Comparison of ENCODE assay signal across 1 cellular context in the genomic region with DNA sequence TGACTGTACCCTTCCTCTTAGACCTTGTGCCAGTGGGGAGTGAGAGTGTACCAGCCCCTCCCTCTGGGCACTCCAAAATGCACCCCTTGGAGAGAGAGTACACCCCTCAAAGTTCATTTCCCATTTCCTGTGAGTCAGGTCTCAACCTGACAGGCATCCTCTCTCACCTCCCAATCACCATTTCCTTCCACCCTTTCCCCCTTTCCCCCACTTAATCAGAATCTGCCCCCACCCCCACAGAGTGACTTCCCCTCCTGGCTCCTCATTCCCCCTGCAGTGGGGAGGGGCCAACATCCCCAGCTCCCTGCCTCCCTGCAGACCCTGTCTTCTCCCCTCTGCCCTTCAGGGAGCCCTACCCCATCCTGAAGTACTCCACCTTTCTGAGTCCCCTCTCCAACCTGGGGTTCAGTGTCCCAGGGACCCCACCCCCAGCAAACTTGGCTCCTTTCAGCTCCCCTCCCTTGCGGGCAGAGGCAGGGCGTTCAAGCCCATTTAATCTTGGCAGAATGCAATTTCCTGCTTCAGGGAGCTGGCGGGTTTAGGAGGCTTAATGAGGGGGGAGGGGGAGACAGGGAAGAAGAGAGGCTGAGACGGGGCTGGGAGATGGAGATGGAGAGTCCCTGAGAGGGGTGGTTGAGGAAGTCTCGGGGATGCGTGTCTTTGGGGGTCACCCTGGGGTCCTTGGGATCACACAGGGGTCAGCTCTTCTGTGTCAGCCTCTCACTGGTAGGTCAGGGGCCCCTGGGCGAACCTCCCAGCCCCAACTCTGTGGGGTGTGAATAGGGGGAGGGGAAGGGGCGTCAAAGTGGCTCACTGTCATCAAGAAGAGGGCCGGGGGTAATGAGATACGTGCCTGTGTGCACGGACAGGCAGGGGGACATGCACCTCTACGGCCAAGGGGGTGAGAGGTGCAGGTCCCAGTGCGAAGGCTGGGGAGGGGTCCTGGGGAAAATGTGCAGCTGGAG.
TF ChIP-seq lines count a peak whose summit lies in the region.

No MANE protein-coding gene starts in this region.

TF ChIP-seq in HepG2, 621 proteins besides CTCF, POLR2A, EP300 and RAD21:
- TF ChIP-seq MLLT10 (CRISPR knock-in tag; IDR thresholded peaks at IDR 0.05) (no peak), BCLAF1 (IDR thresholded peaks at IDR 0.05) (no peak), ZFP1 (CRISPR knock-in tag; IDR thresholded peaks at IDR 0.05) (no peak), TFDP2 (CRISPR knock-in tag; IDR thresholded peaks at IDR 0.05) (no peak), ZNF577 (CRISPR knock-in tag; IDR thresholded peaks at IDR 0.05; ENCODE audit: borderline replicate concordance, low read depth) (no peak), ZNF547 (CRISPR knock-in tag; IDR thresholded peaks at IDR 0.05) (no peak), MAX (IDR thresholded peaks at IDR 0.05) (no peak), LCORL (IDR thresholded peaks at IDR 0.05) (no peak), LCORL (CRISPR knock-in tag; IDR thresholded peaks at IDR 0.05) (no peak)
- TF ChIP-seq, protein P1, sequence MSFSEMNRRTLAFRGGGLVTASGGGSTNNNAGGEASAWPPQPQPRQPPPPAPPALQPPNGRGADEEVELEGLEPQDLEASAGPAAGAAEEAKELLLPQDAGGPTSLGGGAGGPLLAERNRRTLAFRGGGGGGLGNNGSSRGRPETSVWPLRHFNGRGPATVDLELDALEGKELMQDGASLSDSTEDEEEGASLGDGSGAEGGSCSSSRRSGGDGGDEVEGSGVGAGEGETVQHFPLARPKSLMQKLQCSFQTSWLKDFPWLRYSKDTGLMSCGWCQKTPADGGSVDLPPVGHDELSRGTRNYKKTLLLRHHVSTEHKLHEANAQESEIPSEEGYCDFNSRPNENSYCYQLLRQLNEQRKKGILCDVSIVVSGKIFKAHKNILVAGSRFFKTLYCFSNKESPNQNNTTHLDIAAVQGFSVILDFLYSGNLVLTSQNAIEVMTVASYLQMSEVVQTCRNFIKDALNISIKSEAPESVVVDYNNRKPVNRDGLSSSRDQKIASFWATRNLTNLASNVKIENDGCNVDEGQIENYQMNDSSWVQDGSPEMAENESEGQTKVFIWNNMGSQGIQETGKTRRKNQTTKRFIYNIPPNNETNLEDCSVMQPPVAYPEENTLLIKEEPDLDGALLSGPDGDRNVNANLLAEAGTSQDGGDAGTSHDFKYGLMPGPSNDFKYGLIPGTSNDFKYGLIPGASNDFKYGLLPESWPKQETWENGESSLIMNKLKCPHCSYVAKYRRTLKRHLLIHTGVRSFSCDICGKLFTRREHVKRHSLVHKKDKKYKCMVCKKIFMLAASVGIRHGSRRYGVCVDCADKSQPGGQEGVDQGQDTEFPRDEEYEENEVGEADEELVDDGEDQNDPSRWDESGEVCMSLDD (CRISPR knock-in tag; IDR thresholded peaks at IDR 0.05; ENCODE audit: borderline replicate concordance): no peak
- TF ChIP-seq, protein P2, sequence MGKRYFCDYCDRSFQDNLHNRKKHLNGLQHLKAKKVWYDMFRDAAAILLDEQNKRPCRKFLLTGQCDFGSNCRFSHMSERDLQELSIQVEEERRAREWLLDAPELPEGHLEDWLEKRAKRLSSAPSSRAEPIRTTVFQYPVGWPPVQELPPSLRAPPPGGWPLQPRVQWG (CRISPR knock-in tag; IDR thresholded peaks at IDR 0.05; ENCODE audit: borderline replicate concordance, low read depth): no peak
